ENCODE assay signal across 10 cellular contexts in genomic region chr7:44131173-44132009, GRCh38. TPM values are rescaled to one million over a fixed set of nuclear protein-coding genes. Genes with fewer than 3 reads are reported as not detected.
A peak's percentile ranks its signal among the peaks of the same experiment; 100 is the strongest.
DNase-seq lines count a peak whose midpoint lies in the region; ATAC-seq and TF ChIP-seq lines count a peak whose summit lies in the region.
"Had no signal": no experiment of that assay in that cellular context is flagged by ENCODE, and none has a peak within 500 bp of the region (broad histone marks: within the 10 kb centered on the region; RNA-seq: fewer than 3 reads in every experiment).

No MANE protein-coding gene starts in this region.

- H2BK12ac ChIP-seq in H9 (ENCODE audit: insufficient read length, low read depth, low read length) = no peak overlapping the region

- H4K8ac ChIP-seq in H9 (replicated peaks; ENCODE audit: insufficient read length, low read depth, low read length) = no peak overlapping the region

- H3K27ac Mint-ChIP-seq in H9 = no peak overlapping the region

- TF ChIP-seq CTCF in 22Rv1 (IDR thresholded peaks at IDR 0.05) (peak; percentile 44), H9 (conservative IDR thresholded peaks at IDR 0.05) (peak; percentile 66), left ventricle myocardium inferior (IDR thresholded peaks at IDR 0.05; ENCODE audit: borderline replicate concordance) (peak; percentile 56)

- H3K79me2 ChIP-seq in H9 (ENCODE audit: insufficient read depth, low read length) = no peaks in the 10 kb centered on the region

- DNase-seq in H9 = peak; percentile 64
- DNase-seq in RPMI8226 = peak; percentile 86
- DNase-seq in left ventricle myocardium inferior = peak; percentile 20
- no peak for DNase-seq in AG08395 (ENCODE audit: low spot score)
- DNase-seq: activated T-cell treated with anti-CD3 and anti-CD28 coated beads, Interleukin-2, amount 50 U/mL, for 1 hour had no signal

- H2AK5ac ChIP-seq in H9 (ENCODE audit: insufficient read length, low read length) = no peak overlapping the region

- H3K9me3 ChIP-seq in H9 (ENCODE audit: control insufficient read depth, low read depth, low read length) (no peaks in the 10 kb centered on the region), left ventricle myocardium inferior (replicated peaks) (peaks cover 10% of the 10 kb centered on the region)

- H3K9me3 Mint-ChIP-seq in H9 = peaks cover 8 to 9% of the 10 kb centered on the region in 2 experiments

- H3K23me2 ChIP-seq in H9 (ENCODE audit: insufficient read length, low read depth, low read length, poor library complexity, severe bottlenecking) = no peaks in the 10 kb centered on the region

- H2BK120ac ChIP-seq in H9 (ENCODE audit: low read depth, low read length, poor library complexity, severe bottlenecking) = no peak overlapping the region

- no peak overlapping the region for H2AFZ ChIP-seq in H9 (ENCODE audit: low read length)

- no peak overlapping the region for H4K5ac ChIP-seq in H9 (ENCODE audit: insufficient read length, low read depth, low read length)

- H3K9ac ChIP-seq in H9 (ENCODE audit: extremely low read depth, insufficient read length, low read length) = no peak overlapping the region

- H3K14ac ChIP-seq in H9 (ENCODE audit: insufficient read depth, low read length) = no peak overlapping the region

- intact Hi-C loops in left ventricle myocardium inferior (cut with micrococcal nuclease) = no loop called here

- H3K4me3 ChIP-seq in left ventricle myocardium inferior = no peak overlapping the region
- H3K4me3 ChIP-seq: lung had no signal

- H3K27ac ChIP-seq in 22Rv1 (no peak overlapping the region), H9 (ENCODE audit: insufficient read length, low read depth, low read length) (no peak overlapping the region), left ventricle myocardium inferior (replicated peaks) (peak overlapping the region; percentile 91)

- no peak overlapping the region for H3K18ac ChIP-seq in H9 (ENCODE audit: insufficient read length, low read depth, low read length)

- H3K36me3 Mint-ChIP-seq in H9 (ENCODE audit: insufficient read depth in 1 of 3, low read depth in 3 of 3) = no peaks in the 10 kb centered on the region; a peak in 1 of 7 replicates

- peaks cover 12 to 22% of the 10 kb centered on the region in 2 experiments for H3K4me1 Mint-ChIP-seq in H9

- H3K23ac ChIP-seq in H9 (ENCODE audit: insufficient read length, low read depth, low read length) = no peak overlapping the region

- peaks cover 66% of the 10 kb centered on the region for H3K27me3 Mint-ChIP-seq in H9 (ENCODE audit: low read depth)

- WGBS in H9 (ENCODE audit: extremely low coverage, insufficient read length, low lambda C conversion rate) = no CpG with 5 or more reads among the region's 12 CpGs

- H3T11ph ChIP-seq in H9 (ENCODE audit: low read length) = no peak overlapping the region

- H3K4me1 ChIP-seq in H9 (ENCODE audit: insufficient read depth, low read length) (no peaks in the 10 kb centered on the region; the same call in 1 of the 2 replicates), left ventricle myocardium inferior (peaks cover 65% of the 10 kb centered on the region)

- no peak overlapping the region for H2BK20ac ChIP-seq in H9 (ENCODE audit: low read depth, low read length, poor library complexity, severe bottlenecking)

- no peaks in the 10 kb centered on the region for H3K36me3 ChIP-seq in left ventricle myocardium inferior

- H2BK15ac ChIP-seq in H9 (ENCODE audit: low read depth, low read length) = no peak overlapping the region

- H4K20me1 ChIP-seq in H9 (ENCODE audit: control insufficient read depth, insufficient read depth, insufficient read length) = no peaks in the 10 kb centered on the region

- ATAC-seq in HG03432 (IDR thresholded peaks at IDR 0.05; ENCODE audit: unreplicated experiment) (no peak), HG02973 (IDR thresholded peaks at IDR 0.05; ENCODE audit: unreplicated experiment) (no peak), HG03354 (IDR thresholded peaks at IDR 0.05; ENCODE audit: poor library complexity, severe bottlenecking, unreplicated experiment) (no peak)

- no peak overlapping the region for H3K4ac ChIP-seq in H9 (ENCODE audit: low read depth, low read length)

- H3K56ac ChIP-seq in H9 (ENCODE audit: insufficient read length, low read depth, low read length) = no peak overlapping the region

- no peak overlapping the region for H4K91ac ChIP-seq in H9 (ENCODE audit: insufficient read length, low read depth, low read length)

- no peak overlapping the region for H3K4me3 Mint-ChIP-seq in H9

- H2BK5ac ChIP-seq in H9 (ENCODE audit: insufficient read length, low read length) = no peak overlapping the region

- H3K27me3 ChIP-seq in H9 (ENCODE audit: insufficient read depth, low read length) (no peaks in the 10 kb centered on the region; the same call in 1 of the 2 replicates), left ventricle myocardium inferior (ENCODE audit: low read depth) (no peaks in the 10 kb centered on the region)

- H3K4me2 ChIP-seq in H9 (ENCODE audit: insufficient read depth, insufficient read length, low read length) = no peak overlapping the region

- no peaks in the 10 kb centered on the region for H3K79me1 ChIP-seq in H9 (ENCODE audit: insufficient read depth, low read depth, low read length, poor library complexity, severe bottlenecking)

RNA-seq across cellular contexts. Expression of gene POLD2, which starts 8.0 kb away (rescaled TPM):
- total RNA-seq in H9 (2021) (126 and 131 TPM in 2 replicates), left ventricle myocardium inferior (78.0 TPM)

RNA-seq across cellular contexts. Expression of gene MYL7, which starts 9.7 kb away (rescaled TPM):
- total RNA-seq in H9 (2021) = 4.9 and 5.7 TPM in 2 replicates
- total RNA-seq in left ventricle myocardium inferior = 518 TPM

RNA-seq across cellular contexts. Expression of gene AEBP1, which starts 27.2 kb away (rescaled TPM):
- total RNA-seq in H9 (2021) = 49.1 and 49.3 TPM in 2 replicates
- 20.5 TPM for total RNA-seq in left ventricle myocardium inferior

RNA-seq across cellular contexts. Expression of gene POLM, which starts 49.1 kb away (rescaled TPM):
- total RNA-seq in H9 (2021) (18.7 and 24.5 TPM in 2 replicates), left ventricle myocardium inferior (12.4 TPM)

RNA-seq across cellular contexts. Expression of gene GCK, which starts 57.8 kb away (rescaled TPM):
- total RNA-seq in H9 (2021) (0.90 and 0.98 TPM in 2 replicates), left ventricle myocardium inferior (0.49 TPM)

Comparison
In these comparisons a context has a peak if more than half of its experiments do, and no peak if none do; other contexts are left out.
1. RNA of gene MYL7, which starts 9.7 kb away (total RNA-seq): 518 TPM in left ventricle myocardium inferior (single experiment); 4.9 to 5.7 TPM in H9; every median in the first group is over 10 times any median in the second.
2. Peak in every context shown above with its lines, with median percentiles within 50 percentile points of each other: CTCF ChIP-seq.